ENCODE assay signal across 22 cellular contexts in genomic region chr20:64241061-64241460, GRCh38. TPM values are rescaled to one million over a fixed set of nuclear protein-coding genes. Genes with fewer than 3 reads are reported as not detected.
DNase-seq lines count a peak whose midpoint lies in the region; ATAC-seq and TF ChIP-seq lines count a peak whose summit lies in the region.
"Had no signal": no experiment of that assay in that cellular context is flagged by ENCODE, and none has a peak within 500 bp of the region (broad histone marks: within the 10 kb centered on the region; RNA-seq: fewer than 3 reads in every experiment).

No MANE protein-coding gene starts in this region.

- TF ChIP-seq CTCF in activated B cell treated with CpG ODN at 0.5 μM for 24 hours (IDR thresholded peaks at IDR 0.05) (no peak), right lobe of liver (IDR thresholded peaks at IDR 0.05) (no peak), endothelial cell (IDR thresholded peaks at IDR 0.05; ENCODE audit: unreplicated experiment) (no peak)

- POLR2A ChIA-PET in activated B cell treated with CpG ODN at 0.5 μM for 24 hours (lab: Charles Lee), result no interaction called here
- POLR2A ChIA-PET in activated CD8-positive, alpha-beta T cell treated with anti-CD3 and anti-CD28 coated beads, Interleukin-2, amount 10 ng/mL, durations not matched to agents 7 days and 5 days (lab: Charles Lee), result interaction anchor here (1.0 kb wide), 1 partner anchor 14 kb away, joined by 4 read pairs; no protein-coding TSS in a partner anchor

- no peaks in the 10 kb centered on the region for H3K9me3 Mint-ChIP-seq in activated T-cell treated with anti-CD3 and anti-CD28 coated beads, Interleukin-2, amount 50 U/mL, for 72 hours
- H3K9me3 Mint-ChIP-seq in activated B cell treated with CpG ODN at 0.5 μM for 24 hours (no peaks in the 10 kb centered on the region), endothelial cell (ENCODE audit: unreplicated experiment) (no peaks in the 10 kb centered on the region)
- H3K9me3 Mint-ChIP-seq in activated CD8-positive, alpha-beta T cell treated with anti-CD3 and anti-CD28 coated beads, Interleukin-2, amount 10 ng/mL, durations not matched to agents 7 days and 5 days (ENCODE audit: insufficient read depth), result no peaks in the 10 kb centered on the region
- H3K9me3 Mint-ChIP-seq: CD4-positive, CD25-positive, alpha-beta regulatory T cell had no signal

- no peak for ATAC-seq in activated T-cell treated with anti-CD3 and anti-CD28 coated beads, Interleukin-2, amount 50 U/mL, for 72 hours (replicated peaks in 1 of 2)
- ATAC-seq in activated B cell treated with CpG ODN at 0.5 μM for 24 hours (ENCODE audit: low read depth) (no peak), right lobe of liver (no peak)
- no peak for ATAC-seq in activated CD8-positive, alpha-beta T cell treated with anti-CD3 and anti-CD28 coated beads, Interleukin-2, amount 10 ng/mL, durations not matched to agents 7 days and 5 days

- in situ Hi-C loops in GM23248 (cut with MboI), result no loop called here

- intact Hi-C loops in activated B cell treated with CpG ODN at 0.5 μM for 24 hours (cut with micrococcal nuclease) (no loop called here), right lobe of liver (cut with DNase I) (no loop called here), posterior vena cava (cut with DNase I) (no loop called here)

- H3K4me3 Mint-ChIP-seq in activated T-cell treated with anti-CD3 and anti-CD28 coated beads, Interleukin-2, amount 50 U/mL, for 72 hours, result no peak overlapping the region
- H3K4me3 Mint-ChIP-seq in activated B cell treated with CpG ODN at 0.5 μM for 24 hours, result no peak overlapping the region
- no peak overlapping the region for H3K4me3 Mint-ChIP-seq in activated CD8-positive, alpha-beta T cell treated with anti-CD3 and anti-CD28 coated beads, Interleukin-2, amount 10 ng/mL, durations not matched to agents 7 days and 5 days
- H3K4me3 Mint-ChIP-seq in endothelial cell (ENCODE audit: unreplicated experiment), result no peak overlapping the region
- H3K4me3 Mint-ChIP-seq: B cell; CD4-positive, CD25-positive, alpha-beta regulatory T cell had no signal

- no peaks in the 10 kb centered on the region for H3K36me3 Mint-ChIP-seq in activated T-cell treated with anti-CD3 and anti-CD28 coated beads, Interleukin-2, amount 50 U/mL, for 72 hours (ENCODE audit: insufficient read depth in 2 of 2)
- H3K36me3 Mint-ChIP-seq in activated B cell treated with CpG ODN at 0.5 μM for 24 hours (ENCODE audit: low read depth) (no peaks in the 10 kb centered on the region), endothelial cell (ENCODE audit: low read depth, unreplicated experiment) (no peaks in the 10 kb centered on the region)
- H3K36me3 Mint-ChIP-seq in activated CD8-positive, alpha-beta T cell treated with anti-CD3 and anti-CD28 coated beads, Interleukin-2, amount 10 ng/mL, durations not matched to agents 7 days and 5 days (ENCODE audit: low read depth), result no peaks in the 10 kb centered on the region
- H3K36me3 Mint-ChIP-seq: CD4-positive, CD25-positive, alpha-beta regulatory T cell had no signal

- H3K36me3 ChIP-seq in right lobe of liver, result no peaks in the 10 kb centered on the region
- H3K36me3 ChIP-seq in GM23248 (ENCODE audit: low read depth), result no peaks in the 10 kb centered on the region

- H2AFZ ChIP-seq in GM23248, result no peak overlapping the region

- no peaks in the 10 kb centered on the region for H3F3A ChIP-seq in GM23248 (ENCODE audit: insufficient read depth)

- H3K27ac ChIP-seq in right lobe of liver, result no peak overlapping the region
- no peak overlapping the region for H3K27ac ChIP-seq in GM23248
- H3K27ac ChIP-seq: 22Rv1 had no signal

- H3K9me2 ChIP-seq in GM23248 (ENCODE audit: insufficient read depth), result no peaks in the 10 kb centered on the region

- no peak overlapping the region for H3K27ac Mint-ChIP-seq in activated T-cell treated with anti-CD3 and anti-CD28 coated beads, Interleukin-2, amount 50 U/mL, for 72 hours
- no peak overlapping the region for H3K27ac Mint-ChIP-seq in activated B cell treated with CpG ODN at 0.5 μM for 24 hours
- H3K27ac Mint-ChIP-seq in activated CD8-positive, alpha-beta T cell treated with anti-CD3 and anti-CD28 coated beads, Interleukin-2, amount 10 ng/mL, durations not matched to agents 7 days and 5 days, result no peak overlapping the region
- no peak overlapping the region for H3K27ac Mint-ChIP-seq in endothelial cell (ENCODE audit: unreplicated experiment)
- H3K27ac Mint-ChIP-seq: B cell; CD4-positive, CD25-positive, alpha-beta regulatory T cell had no signal

- CTCF ChIA-PET in activated B cell treated with CpG ODN at 0.5 μM for 24 hours (lab: Charles Lee), result no interaction called here
- CTCF ChIA-PET in activated CD8-positive, alpha-beta T cell treated with anti-CD3 and anti-CD28 coated beads, Interleukin-2, amount 10 ng/mL, durations not matched to agents 7 days and 5 days (lab: Charles Lee), result no interaction called here

- peak; percentile 4 for DNase-seq in activated T-cell treated with anti-CD3 and anti-CD28 coated beads, Interleukin-2, amount 50 U/mL, for 1 hour
- DNase-seq in activated T-cell treated with anti-CD3 and anti-CD28 coated beads, Interleukin-2, amount 50 U/mL, for 72 hours, result no peak
- DNase-seq in activated B cell treated with CpG ODN at 0.5 μM for 24 hours (peak; percentile 9), right lobe of liver (peak in 2 of 3 donors; percentile 37 to 40), posterior vena cava (ENCODE audit: low spot score) (peak; percentile 37), endothelial cell (ENCODE audit: low spot score) (no peak), GM23248 (no peak)
- no peak for DNase-seq in activated CD8-positive, alpha-beta T cell treated with anti-CD3 and anti-CD28 coated beads, Interleukin-2, amount 10 ng/mL, durations not matched to agents 7 days and 5 days
- DNase-seq: CD4-positive, CD25-positive, alpha-beta regulatory T cell; DMS153; IMR-90; Kasumi-1; MM.1S; NCI-H1105 treated with DMSO at 0.1 percent for 48 hours; NCI-H1694 treated with DMSO at 0.1 percent for 48 hours; NCI-H2107; NCI-H2227 treated with DMSO at 0.1 percent for 48 hours; NCI-H524; SHP77 had no signal

- no peak overlapping the region for H3K4me2 ChIP-seq in GM23248 (ENCODE audit: unreplicated experiment)

- H3K79me2 ChIP-seq in GM23248 (ENCODE audit: insufficient read depth), result no peaks in the 10 kb centered on the region

- H3K4me1 Mint-ChIP-seq in activated T-cell treated with anti-CD3 and anti-CD28 coated beads, Interleukin-2, amount 50 U/mL, for 72 hours (ENCODE audit: low read depth), result no peaks in the 10 kb centered on the region
- peaks cover 5% of the 10 kb centered on the region for H3K4me1 Mint-ChIP-seq in activated B cell treated with CpG ODN at 0.5 μM for 24 hours
- peaks cover 2% of the 10 kb centered on the region for H3K4me1 Mint-ChIP-seq in activated CD8-positive, alpha-beta T cell treated with anti-CD3 and anti-CD28 coated beads, Interleukin-2, amount 10 ng/mL, durations not matched to agents 7 days and 5 days (ENCODE audit: low read depth)
- no peaks in the 10 kb centered on the region for H3K4me1 Mint-ChIP-seq in endothelial cell (ENCODE audit: unreplicated experiment)
- H3K4me1 Mint-ChIP-seq: B cell had no signal

- H3K9ac ChIP-seq in GM23248, result no peak overlapping the region

- H3K27me3 Mint-ChIP-seq in activated T-cell treated with anti-CD3 and anti-CD28 coated beads, Interleukin-2, amount 50 U/mL, for 72 hours (ENCODE audit: low read depth), result no peaks in the 10 kb centered on the region
- H3K27me3 Mint-ChIP-seq in activated B cell treated with CpG ODN at 0.5 μM for 24 hours (peaks cover 20% of the 10 kb centered on the region), endothelial cell (ENCODE audit: unreplicated experiment) (peaks cover 3% of the 10 kb centered on the region)
- no peaks in the 10 kb centered on the region for H3K27me3 Mint-ChIP-seq in activated CD8-positive, alpha-beta T cell treated with anti-CD3 and anti-CD28 coated beads, Interleukin-2, amount 10 ng/mL, durations not matched to agents 7 days and 5 days (ENCODE audit: low read depth)

- H4K20me1 ChIP-seq in GM23248 (ENCODE audit: insufficient read depth), result no peaks in the 10 kb centered on the region

- no peak overlapping the region for H3K4me3 ChIP-seq in right lobe of liver
- H3K4me3 ChIP-seq in GM23248, result no peak overlapping the region

- no peak for TF ChIP-seq POLR2A in right lobe of liver (IDR thresholded peaks at IDR 0.05)

- H3K9me3 ChIP-seq in right lobe of liver, result no peaks in the 10 kb centered on the region
- H3K9me3 ChIP-seq in GM23248 (ENCODE audit: low read depth), result no peaks in the 10 kb centered on the region
- H3K9me3 ChIP-seq: Caco-2 had no signal

- H3K27me3 ChIP-seq in right lobe of liver (no peaks in the 10 kb centered on the region), GM23248 (replicated peaks; ENCODE audit: insufficient read depth) (peaks cover 19% of the 10 kb centered on the region)

- 53% methylated on average over 5 of the region's 8 CpGs for WGBS in right lobe of liver (ENCODE audit: insufficient coverage, low coverage, low lambda C conversion rate, missing lambda C conversion rate)
- WGBS in GM23248 (ENCODE audit: low coverage in 1 of 2, low lambda C conversion rate in 2 of 2, missing lambda C conversion rate in 2 of 2), 2 experiments, result 34 to 37% methylated on average over 8 of the region's 8 CpGs

- H3K4me1 ChIP-seq in right lobe of liver (peaks cover 0 to 47% (median 25%) of the 10 kb centered on the region in 4 donors), GM23248 (ENCODE audit: insufficient read depth) (no peaks in the 10 kb centered on the region)

RNA-seq across cellular contexts. Expression of gene PCMTD2, which starts 14.5 kb away (rescaled TPM):
- 10 to 100 TPM; 52.8 to 67.8 TPM for total RNA-seq in activated T-cell treated with anti-CD3 and anti-CD28 coated beads, Interleukin-2, amount 50 U/mL, for 72 hours
- 46.7 and 53.4 TPM in 2 replicates for total RNA-seq in activated B cell treated with CpG ODN at 0.5 μM for 24 hours
- total RNA-seq in right lobe of liver, result 10 to 100 TPM; 24.5 to 39.7 (median 28.6) TPM
- 10 to 100 TPM; 25.1 to 27.0 TPM for total RNA-seq in posterior vena cava
- total RNA-seq in activated CD8-positive, alpha-beta T cell treated with anti-CD3 and anti-CD28 coated beads, Interleukin-2, amount 10 ng/mL, durations not matched to agents 7 days and 5 days, result 10 to 100 TPM; 32.0 to 33.2 TPM
- 104 TPM for total RNA-seq in endothelial cell (ENCODE audit: unreplicated experiment)
- 34.3 and 134 TPM in 2 replicates for total RNA-seq in GM23248 (2014; rRNA removed; shearing (Covaris generic))
- polyA plus RNA-seq in GM23248 (2016; fragmentation: Nextera tagmentation; extraction: Ambion mirVana), result 16.6 and 21.1 TPM in 2 replicates

Comparison
In these comparisons a context has a peak if more than half of its experiments do, and no peak if none do; other contexts are left out.
1. DNase-seq: peak in activated T-cell treated with anti-CD3 and anti-CD28 coated beads, Interleukin-2, amount 50 U/mL, for 1 hour (single experiment), activated B cell treated with CpG ODN at 0.5 μM for 24 hours (single experiment), right lobe of liver (2 of 3) and posterior vena cava (single experiment); none in activated T-cell treated with anti-CD3 and anti-CD28 coated beads, Interleukin-2, amount 50 U/mL, for 72 hours (0 of 2), activated CD8-positive, alpha-beta T cell treated with anti-CD3 and anti-CD28 coated beads, Interleukin-2, amount 10 ng/mL, durations not matched to agents 7 days and 5 days (single experiment), endothelial cell (single experiment) and GM23248 (single experiment).